Comparison of ENCODE assay signal across 18 cellular contexts in the genomic region with DNA sequence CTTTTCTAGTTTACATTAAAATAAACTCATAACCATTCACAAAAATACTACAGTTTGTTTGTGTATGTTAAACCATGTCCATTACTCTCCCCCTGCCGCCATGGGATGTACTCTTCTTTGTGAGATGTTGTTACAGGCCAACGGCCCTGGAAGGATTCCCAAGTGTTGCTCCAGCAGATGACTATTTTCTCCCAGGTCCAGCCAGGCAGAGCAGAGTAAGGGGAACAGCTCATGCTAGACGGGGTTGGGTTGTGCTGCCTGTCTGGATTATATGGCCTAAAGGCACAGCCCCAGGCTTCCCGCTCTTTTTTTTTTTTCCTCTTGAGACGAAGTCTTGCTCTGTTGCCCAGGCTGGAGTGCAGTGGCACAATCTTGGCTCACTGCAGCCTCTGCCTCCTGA. TPM values are rescaled to one million over a fixed set of nuclear protein-coding genes. Genes with fewer than 3 reads are reported as not detected.
"Had no signal": no experiment of that assay in that cellular context is flagged by ENCODE, and none has a peak within 500 bp of the region (broad histone marks: within the 10 kb centered on the region; RNA-seq: fewer than 3 reads in every experiment).

No MANE protein-coding gene starts in this region.

- H3K9me3 ChIP-seq: esophagus squamous epithelium, gastroesophageal sphincter, SK-N-SH, upper lobe of left lung had no signal

- H3K4me2 ChIP-seq: SK-N-SH had no signal

- H3K9ac ChIP-seq: parathyroid adenoma, SK-N-SH had no signal

- H3K27ac Mint-ChIP-seq: activated T-helper 2 cell treated with anti-CD3 and anti-CD28 coated beads, Interferon-gamma antibody, Interleukin-2, Interleukin-4, amounts not matched to agents 10 μg/mL and 5 μg/mL and 100 μg/mL, durations not matched to agents 14 hours and 24 hours and 36 hours; stimulated activated naive B cell treated with anti-CD40 and anti-IgM and Interleukin-4, amounts not matched to agents 10 μg/mL and 1 μg/mL and 100 μg/mL, for 72 hours; T-cell had no signal

- H3K27ac ChIP-seq: coronary artery, esophagus squamous epithelium, gastroesophageal sphincter, parathyroid adenoma had no signal

- H3K27me3 ChIP-seq: esophagus squamous epithelium, gastroesophageal sphincter, upper lobe of left lung had no signal

- H3K9me2 ChIP-seq: SK-N-SH had no signal

- H3K4me3 Mint-ChIP-seq: stimulated activated naive B cell treated with anti-CD40 and anti-IgM and Interleukin-4, amounts not matched to agents 10 μg/mL and 1 μg/mL and 100 μg/mL, for 72 hours; T-cell had no signal

- H3K4me1 ChIP-seq: parathyroid adenoma had no signal

- ATAC-seq: gastroesophageal sphincter; left colon; stimulated activated naive B cell treated with anti-CD40 and anti-IgM and Interleukin-4, amounts not matched to agents 10 μg/mL and 1 μg/mL and 100 μg/mL, for 72 hours; T-cell had no signal

- H2AFZ ChIP-seq: parathyroid adenoma had no signal

- H3K9me3 Mint-ChIP-seq: activated T-helper 2 cell treated with anti-CD3 and anti-CD28 coated beads, Interferon-gamma antibody, Interleukin-2, Interleukin-4, amounts not matched to agents 10 μg/mL and 5 μg/mL and 100 μg/mL, durations not matched to agents 14 hours and 24 hours and 36 hours; T-cell had no signal

- H3K36me3 ChIP-seq: esophagus squamous epithelium, gastroesophageal sphincter, upper lobe of left lung had no signal

- DNase-seq: activated CD4-positive, alpha-beta T cell treated with anti-CD3 and anti-CD28 coated beads, Interleukin-2, amount 50 U/mL, for 48 hours; activated CD4-positive, CD25-positive, alpha-beta regulatory T cell treated with anti-CD3 and anti-CD28 coated beads, Interleukin-2, amount 50 U/mL, for 72 hours; activated naive CD4-positive, alpha-beta T cell treated with anti-CD3 and anti-CD28 coated beads, Interleukin-2, amount 50 U/mL, for 16 hours; central memory CD4-positive, alpha-beta T cell; effector CD4-positive, alpha-beta T cell; esophagus squamous epithelium; left colon; SK-N-SH; stimulated activated CD4-positive, alpha-beta T cell treated with anti-CD3 and anti-CD28 coated beads, Interleukin-2, amount 100 ng/mL, for 48 hours; stimulated activated naive B cell treated with anti-CD40 and anti-IgM and Interleukin-4, amounts not matched to agents 10 μg/mL and 1 μg/mL and 100 μg/mL, for 72 hours; T-cell; T-helper 9 cell had no signal

- H3K4me3 ChIP-seq: coronary artery, esophagus squamous epithelium, gastroesophageal sphincter, lung, upper lobe of left lung had no signal

- H3K79me2 ChIP-seq: parathyroid adenoma had no signal

- H3K36me3 Mint-ChIP-seq: stimulated activated naive B cell treated with anti-CD40 and anti-IgM and Interleukin-4, amounts not matched to agents 10 μg/mL and 1 μg/mL and 100 μg/mL, for 72 hours; T-cell had no signal

RNA-seq across cellular contexts. Expression of gene SLCO2A1, which starts 24.5 kb away (rescaled TPM):
- total RNA-seq: activated T-helper 2 cell treated with anti-CD3 and anti-CD28 coated beads, Interferon-gamma antibody, Interleukin-2, Interleukin-4, amounts not matched to agents 10 μg/mL and 5 μg/mL and 100 μg/mL, durations not matched to agents 14 hours and 24 hours and 36 hours had no signal
